In genomic region chr6:43174263-43175112, GRCh38 we compare ENCODE assay signal across 8 cellular contexts. TPM values are rescaled to one million over a fixed set of nuclear protein-coding genes. Genes with fewer than 3 reads are reported as not detected.
A peak's percentile ranks its signal among the peaks of the same experiment; 100 is the strongest.
DNase-seq lines count a peak whose midpoint lies in the region; ATAC-seq and TF ChIP-seq lines count a peak whose summit lies in the region.

No MANE protein-coding gene starts in this region.

- H3K79me2 ChIP-seq in DOHH2 (ENCODE audit: control insufficient read depth, low read length) (peaks cover 51% of the 10 kb centered on the region), GM23248 (ENCODE audit: insufficient read depth) (peaks cover 65% of the 10 kb centered on the region), Karpas-422 (ENCODE audit: low read length) (peaks cover 39% of the 10 kb centered on the region), fibroblast of lung (ENCODE audit: control insufficient read depth, insufficient read depth, low read length) (peaks cover 40% of the 10 kb centered on the region)

- H3K27ac ChIP-seq in DOHH2 (ENCODE audit: low read depth, low read length) (peak overlapping the region; percentile 36), GM23248 (peak overlapping the region; percentile 92), Karpas-422 (ENCODE audit: low read length) (peak overlapping the region; percentile 69), fibroblast of lung (ENCODE audit: insufficient read depth, low read length) (peak overlapping the region; percentile 99)

- H3K9ac ChIP-seq in GM23248 (peak overlapping the region; percentile 91), Karpas-422 (ENCODE audit: low read length) (peak overlapping the region; percentile 97), fibroblast of lung (ENCODE audit: insufficient read depth, low read length) (peak overlapping the region; percentile 93)

- DNase-seq in GM23248: peak; percentile 100
- peak; percentile 98 for DNase-seq in Karpas-422
- peak; percentile 99 for DNase-seq in RKO (ENCODE audit: low spot score)
- DNase-seq in fibroblast of lung (ENCODE audit: low read depth in 2 of 2): peak; percentile 99
- DNase-seq in naive B cell: peak; percentile 93
- peak; percentile 86 to 98 for DNase-seq in stimulated activated effector memory CD8-positive, alpha-beta T cell treated with anti-CD3 and anti-CD28 coated beads, Interleukin-12 subunit alpha, Interleukin-12 subunit beta, amount 100 ng/mL, for 72 hours (ENCODE audit: low spot score in 2 of 2)

- H3F3A ChIP-seq in DOHH2 (ENCODE audit: control insufficient read depth, insufficient read depth): peaks cover 11% of the 10 kb centered on the region
- H3F3A ChIP-seq in GM23248 (ENCODE audit: insufficient read depth): peaks cover 31% of the 10 kb centered on the region

- peaks cover 27% of the 10 kb centered on the region for H3K4me1 Mint-ChIP-seq in activated T-helper 17 cell treated with anti-CD3 and anti-CD28 coated beads, Interleukin-2, amount 50 U/mL, for 72 hours
- H3K4me1 Mint-ChIP-seq in naive B cell: peaks cover 38 to 48% (median 42%) of the 10 kb centered on the region in 3 donors
- H3K4me1 Mint-ChIP-seq in stimulated activated effector memory CD8-positive, alpha-beta T cell treated with anti-CD3 and anti-CD28 coated beads, Interleukin-12 subunit alpha, Interleukin-12 subunit beta, amount 100 ng/mL, for 72 hours: peaks cover 54% of the 10 kb centered on the region

- H3K4me3 ChIP-seq in DOHH2 (ENCODE audit: low read length): peak overlapping the region; percentile 85
- peak overlapping the region; percentile 80 for H3K4me3 ChIP-seq in GM23248
- H3K4me3 ChIP-seq in Karpas-422 (ENCODE audit: low read length): peak overlapping the region; percentile 90
- peak overlapping the region; percentile 87 to 97 (median 92) for H3K4me3 ChIP-seq in fibroblast of lung (replicated peaks in 1 of 4; ENCODE audit: control extremely low read depth in 1 of 4, insufficient read depth in 1 of 4, low read depth in 3 of 4, low read length in 4 of 4)

- H3K4me2 ChIP-seq in DOHH2 (ENCODE audit: low read length) (peak overlapping the region; percentile 74), GM23248 (ENCODE audit: unreplicated experiment) (peak overlapping the region; percentile 79), Karpas-422 (ENCODE audit: low read depth, low read length, poor library complexity, severe bottlenecking) (peak overlapping the region; percentile 95), fibroblast of lung (ENCODE audit: extremely low read depth, insufficient read depth, low read length) (peak overlapping the region; percentile 89)

- H3K9me3 Mint-ChIP-seq in activated T-helper 17 cell treated with anti-CD3 and anti-CD28 coated beads, Interleukin-2, amount 50 U/mL, for 72 hours: no peaks in the 10 kb centered on the region
- H3K9me3 Mint-ChIP-seq in naive B cell: no peaks in the 10 kb centered on the region
- H3K9me3 Mint-ChIP-seq in stimulated activated effector memory CD8-positive, alpha-beta T cell treated with anti-CD3 and anti-CD28 coated beads, Interleukin-12 subunit alpha, Interleukin-12 subunit beta, amount 100 ng/mL, for 72 hours: no peaks in the 10 kb centered on the region

- H4K20me1 ChIP-seq in DOHH2 (ENCODE audit: control insufficient read depth, insufficient read depth, low read depth, low read length): peaks cover 28% of the 10 kb centered on the region
- H4K20me1 ChIP-seq in GM23248 (ENCODE audit: insufficient read depth): no peaks in the 10 kb centered on the region
- H4K20me1 ChIP-seq in Karpas-422 (ENCODE audit: insufficient read depth, low read depth, low read length): peaks cover 30% of the 10 kb centered on the region
- H4K20me1 ChIP-seq in fibroblast of lung (ENCODE audit: control insufficient read depth, extremely low read depth, insufficient read depth, low read length): no peaks in the 10 kb centered on the region

- TF ChIP-seq CTCF in DOHH2 (IDR thresholded peaks at IDR 0.05; ENCODE audit: low read depth, low read length, poor library complexity, severe bottlenecking) (no peak), fibroblast of lung (conservative IDR thresholded peaks at IDR 0.05 in 1 of 2, IDR thresholded peaks at IDR 0.05 in 1 of 2; ENCODE audit: low read depth in 1 of 2, low read length in 2 of 2) (no peak)

- H2AFZ ChIP-seq in GM23248: peak overlapping the region; percentile 54; the same call in 1 of the 2 replicates
- H2AFZ ChIP-seq in Karpas-422 (ENCODE audit: low read length): no peak overlapping the region
- peak overlapping the region; percentile 60 for H2AFZ ChIP-seq in fibroblast of lung (ENCODE audit: low read length)

- H3K9me2 ChIP-seq in DOHH2 (replicated peaks; ENCODE audit: control insufficient read depth, low read length) (no peaks in the 10 kb centered on the region), GM23248 (ENCODE audit: insufficient read depth) (no peaks in the 10 kb centered on the region), Karpas-422 (replicated peaks; ENCODE audit: insufficient read depth, low read length) (no peaks in the 10 kb centered on the region)

- H3K36me3 ChIP-seq in DOHH2 (ENCODE audit: control insufficient read depth, low read length) (peaks cover 67% of the 10 kb centered on the region), GM23248 (ENCODE audit: low read depth) (peaks cover 14% of the 10 kb centered on the region), Karpas-422 (ENCODE audit: insufficient read depth, low read length) (peaks cover 26% of the 10 kb centered on the region; the same call in 1 of the 2 replicates), fibroblast of lung (ENCODE audit: control insufficient read depth, insufficient read depth, low read length) (peaks cover 31% of the 10 kb centered on the region)

- peak overlapping the region; percentile 97 for H3K27ac Mint-ChIP-seq in activated T-helper 17 cell treated with anti-CD3 and anti-CD28 coated beads, Interleukin-2, amount 50 U/mL, for 72 hours
- peak overlapping the region; percentile 87 to 97 (median 94) for H3K27ac Mint-ChIP-seq in naive B cell
- peak overlapping the region; percentile 93 for H3K27ac Mint-ChIP-seq in stimulated activated effector memory CD8-positive, alpha-beta T cell treated with anti-CD3 and anti-CD28 coated beads, Interleukin-12 subunit alpha, Interleukin-12 subunit beta, amount 100 ng/mL, for 72 hours

- H3K36me3 Mint-ChIP-seq in activated T-helper 17 cell treated with anti-CD3 and anti-CD28 coated beads, Interleukin-2, amount 50 U/mL, for 72 hours (ENCODE audit: low read depth): peaks cover 63% of the 10 kb centered on the region
- no peaks in the 10 kb centered on the region for H3K36me3 Mint-ChIP-seq in naive B cell
- peaks cover 75% of the 10 kb centered on the region for H3K36me3 Mint-ChIP-seq in stimulated activated effector memory CD8-positive, alpha-beta T cell treated with anti-CD3 and anti-CD28 coated beads, Interleukin-12 subunit alpha, Interleukin-12 subunit beta, amount 100 ng/mL, for 72 hours

- peaks cover 32% of the 10 kb centered on the region for H3K4me1 ChIP-seq in DOHH2 (ENCODE audit: control insufficient read depth, low read length)
- H3K4me1 ChIP-seq in GM23248 (ENCODE audit: insufficient read depth): peaks cover 12% of the 10 kb centered on the region
- peaks cover 35% of the 10 kb centered on the region for H3K4me1 ChIP-seq in Karpas-422 (ENCODE audit: low read length)
- H3K4me1 ChIP-seq in fibroblast of lung (ENCODE audit: control insufficient read depth, extremely low read depth, insufficient read depth, low read length): peaks cover 18% of the 10 kb centered on the region

- H3K9me3 ChIP-seq in DOHH2 (ENCODE audit: control insufficient read depth, insufficient read depth, low read length) (no peaks in the 10 kb centered on the region), GM23248 (ENCODE audit: low read depth) (no peaks in the 10 kb centered on the region), Karpas-422 (ENCODE audit: low read length) (no peaks in the 10 kb centered on the region), fibroblast of lung (ENCODE audit: control insufficient read depth, insufficient read depth, low read depth, low read length) (no peaks in the 10 kb centered on the region)

- 1% methylated on average over 29 to 32 of the region's 32 CpGs for WGBS in GM23248 (ENCODE audit: low coverage in 1 of 2, low lambda C conversion rate in 2 of 2, missing lambda C conversion rate in 2 of 2), 2 experiments

- peak; percentile 81 for ATAC-seq in activated T-helper 17 cell treated with anti-CD3 and anti-CD28 coated beads, Interleukin-2, amount 50 U/mL, for 72 hours (replicated peaks)
- peak; percentile 61 to 63 for ATAC-seq in naive B cell (ENCODE audit: low read depth in 2 of 2)
- peak; percentile 86 for ATAC-seq in stimulated activated effector memory CD8-positive, alpha-beta T cell treated with anti-CD3 and anti-CD28 coated beads, Interleukin-12 subunit alpha, Interleukin-12 subunit beta, amount 100 ng/mL, for 72 hours

- in situ Hi-C loops in GM23248 (cut with MboI): no loop called here

- H3K27me3 ChIP-seq in DOHH2 (ENCODE audit: control insufficient read depth, low read length) (no peaks in the 10 kb centered on the region), GM23248 (replicated peaks; ENCODE audit: insufficient read depth) (no peaks in the 10 kb centered on the region), Karpas-422 (ENCODE audit: low read length) (no peaks in the 10 kb centered on the region), fibroblast of lung (ENCODE audit: control insufficient read depth, insufficient read depth, low read length) (no peaks in the 10 kb centered on the region)

- peak overlapping the region; percentile 87 for H3K4me3 Mint-ChIP-seq in activated T-helper 17 cell treated with anti-CD3 and anti-CD28 coated beads, Interleukin-2, amount 50 U/mL, for 72 hours
- H3K4me3 Mint-ChIP-seq in naive B cell: peak overlapping the region; percentile 56 to 97 (median 88)
- peak overlapping the region; percentile 89 for H3K4me3 Mint-ChIP-seq in stimulated activated effector memory CD8-positive, alpha-beta T cell treated with anti-CD3 and anti-CD28 coated beads, Interleukin-12 subunit alpha, Interleukin-12 subunit beta, amount 100 ng/mL, for 72 hours

- no peaks in the 10 kb centered on the region for H3K27me3 Mint-ChIP-seq in activated T-helper 17 cell treated with anti-CD3 and anti-CD28 coated beads, Interleukin-2, amount 50 U/mL, for 72 hours
- no peaks in the 10 kb centered on the region for H3K27me3 Mint-ChIP-seq in naive B cell

RNA-seq across cellular contexts. Expression of gene SRF, which starts 3.4 kb away (rescaled TPM):
- 23.5 and 29.6 TPM in 2 replicates for total RNA-seq in GM23248 (2014; rRNA removed; shearing (Covaris generic))
- polyA plus RNA-seq in GM23248 (2016; fragmentation: Nextera tagmentation; extraction: Ambion mirVana) (3.3 TPM in 2 replicates), fibroblast of lung (29.5 and 32.3 TPM in 2 replicates), naive B cell (ENCODE audit: low read depth in 6 of 6) (1 to 10 TPM; 2.5 to 5.3 (median 4.7) TPM)
- 27.4 and 42.5 TPM in 2 replicates for total RNA-seq in Karpas-422 (2014; rRNA removed; shearing (Covaris generic); ENCODE audit: low replicate concordance)
- total RNA-seq in activated T-helper 17 cell treated with anti-CD3 and anti-CD28 coated beads, Interleukin-2, amount 50 U/mL, for 72 hours: 10 to 100 TPM; 36.2 to 63.4 TPM
- total RNA-seq in fibroblast of lung: 16.0 and 16.9 TPM in 2 replicates
- 30.0 and 33.9 TPM in 2 replicates for polyA plus RNA-seq in fibroblast of lung (2012)
- 84.8 and 91.8 TPM in 2 replicates for polyA minus RNA-seq in fibroblast of lung (ENCODE audit: low replicate concordance)

RNA-seq across cellular contexts. Expression of gene CUL9, which starts 7.5 kb away (rescaled TPM):
- total RNA-seq in GM23248 (2014; rRNA removed; shearing (Covaris generic)): 15.0 and 26.1 TPM in 2 replicates
- 8.5 and 8.6 TPM in 2 replicates for polyA plus RNA-seq in GM23248 (2016; fragmentation: Nextera tagmentation; extraction: Ambion mirVana)
- total RNA-seq in Karpas-422 (2014; rRNA removed; shearing (Covaris generic); ENCODE audit: low replicate concordance): 34.9 and 64.6 TPM in 2 replicates
- 10 to 100 TPM; 40.7 to 44.9 TPM for total RNA-seq in activated T-helper 17 cell treated with anti-CD3 and anti-CD28 coated beads, Interleukin-2, amount 50 U/mL, for 72 hours
- 27.0 and 32.2 TPM in 2 replicates for total RNA-seq in fibroblast of lung
- polyA plus RNA-seq in fibroblast of lung: 6.7 and 11.9 TPM in 2 replicates
- polyA plus RNA-seq in fibroblast of lung (2012): 9.7 and 16.7 TPM in 2 replicates
- polyA minus RNA-seq in fibroblast of lung (ENCODE audit: low replicate concordance): 24.8 and 38.0 TPM in 2 replicates
- polyA plus RNA-seq in naive B cell (ENCODE audit: low read depth in 6 of 6): 10 to 100 TPM in 3 of 6 donors, 1 to 10 TPM in 3; 1.2 to 16.5 (median 9.5) TPM

RNA-seq across cellular contexts. Expression of gene DNPH1, which starts 54.8 kb away (rescaled TPM):
- 61.2 and 94.8 TPM in 2 replicates for total RNA-seq in GM23248 (2014; rRNA removed; shearing (Covaris generic))
- polyA plus RNA-seq in GM23248 (2016; fragmentation: Nextera tagmentation; extraction: Ambion mirVana) (90.2 and 93.6 TPM in 2 replicates), fibroblast of lung (31.2 and 32.0 TPM in 2 replicates), naive B cell (ENCODE audit: low read depth in 6 of 6) (100 to 1,000 TPM; 101 to 176 (median 133) TPM)
- 59.0 and 157 TPM in 2 replicates for total RNA-seq in Karpas-422 (2014; rRNA removed; shearing (Covaris generic); ENCODE audit: low replicate concordance)
- 10 to 100 TPM; 42.6 to 57.8 TPM for total RNA-seq in activated T-helper 17 cell treated with anti-CD3 and anti-CD28 coated beads, Interleukin-2, amount 50 U/mL, for 72 hours
- 39.5 and 52.5 TPM in 2 replicates for total RNA-seq in fibroblast of lung
- polyA plus RNA-seq in fibroblast of lung (2012): 57.1 and 68.1 TPM in 2 replicates
- polyA minus RNA-seq in fibroblast of lung (ENCODE audit: low replicate concordance): 9.5 and 12.9 TPM in 2 replicates

Comparison
In these comparisons a context has a peak if more than half of its experiments do, and no peak if none do; other contexts are left out.
1. Peak in every context shown above with its lines: DNase-seq, ATAC-seq, H3K4me3 ChIP-seq and H3K27ac ChIP-seq.
2. H3K27ac ChIP-seq: peak in every context shown above with its lines; median percentile 99 in fibroblast of lung; 92 in GM23248; 69 in Karpas-422; 36 in DOHH2.